ENCODE assay signal across 10 cellular contexts in genomic region chr3:46977811-46978195, GRCh38. TPM values are rescaled to one million over a fixed set of nuclear protein-coding genes. Genes with fewer than 3 reads are reported as not detected.
A peak's percentile ranks its signal among the peaks of the same experiment; 100 is the strongest.
DNase-seq lines count a peak whose midpoint lies in the region; ATAC-seq lines count a peak whose summit lies in the region.
"Had no signal": no experiment of that assay in that cellular context is flagged by ENCODE, and none has a peak within 500 bp of the region (broad histone marks: within the 10 kb centered on the region; RNA-seq: fewer than 3 reads in every experiment).

No MANE protein-coding gene starts in this region.

- H3K27me3 Mint-ChIP-seq in T-helper 1 cell treated with Interleukin-12 subunit alpha and Interleukin-12 subunit beta and Interleukin-4 antibody, amounts not matched to agents 30 μg/mL and 1 μg/mL, for 36 hours (ENCODE audit: low read depth) = no peaks in the 10 kb centered on the region
- no peaks in the 10 kb centered on the region for H3K27me3 Mint-ChIP-seq in activated CD8-positive, alpha-beta T cell treated with anti-CD3 and anti-CD28 coated beads, Interleukin-2, amount 10 ng/mL, durations not matched to agents 7 days and 5 days (ENCODE audit: low read depth)
- no peaks in the 10 kb centered on the region for H3K27me3 Mint-ChIP-seq in stimulated activated naive CD8-positive, alpha-beta T cell treated with anti-CD3 and anti-CD28 coated beads, Interleukin-15, amount 100 ng/mL, for 72 hours

- ATAC-seq in activated CD8-positive, alpha-beta T cell treated with anti-CD3 and anti-CD28 coated beads, Interleukin-2, amount 10 ng/mL, durations not matched to agents 7 days and 5 days = no peak
- ATAC-seq in right cardiac atrium (no peak), GM21367 (IDR thresholded peaks at IDR 0.05; ENCODE audit: unreplicated experiment) (no peak), GM18519 (IDR thresholded peaks at IDR 0.05; ENCODE audit: low FRiP score, unreplicated experiment) (no peak)
- ATAC-seq in stimulated activated naive CD8-positive, alpha-beta T cell treated with anti-CD3 and anti-CD28 coated beads, Interleukin-15, amount 100 ng/mL, for 72 hours = no peak

- H3K9me3 Mint-ChIP-seq in T-helper 1 cell treated with Interleukin-12 subunit alpha and Interleukin-12 subunit beta and Interleukin-4 antibody, amounts not matched to agents 30 μg/mL and 1 μg/mL, for 36 hours = no peaks in the 10 kb centered on the region
- no peaks in the 10 kb centered on the region for H3K9me3 Mint-ChIP-seq in activated CD8-positive, alpha-beta T cell treated with anti-CD3 and anti-CD28 coated beads, Interleukin-2, amount 10 ng/mL, durations not matched to agents 7 days and 5 days (ENCODE audit: insufficient read depth)
- H3K9me3 Mint-ChIP-seq in stimulated activated naive CD8-positive, alpha-beta T cell treated with anti-CD3 and anti-CD28 coated beads, Interleukin-15, amount 100 ng/mL, for 72 hours = no peaks in the 10 kb centered on the region

- H3K9me3 ChIP-seq in right cardiac atrium (ENCODE audit: control insufficient read depth, low read length) = no peaks in the 10 kb centered on the region

- WGBS in right cardiac atrium = 93% methylated on average over 5 of the region's 5 CpGs

- H3K27ac Mint-ChIP-seq in T-helper 1 cell treated with Interleukin-12 subunit alpha and Interleukin-12 subunit beta and Interleukin-4 antibody, amounts not matched to agents 30 μg/mL and 1 μg/mL, for 36 hours = peak overlapping the region; percentile 75
- H3K27ac Mint-ChIP-seq in activated CD8-positive, alpha-beta T cell treated with anti-CD3 and anti-CD28 coated beads, Interleukin-2, amount 10 ng/mL, durations not matched to agents 7 days and 5 days = peak overlapping the region; percentile 82
- H3K27ac Mint-ChIP-seq in stimulated activated naive CD8-positive, alpha-beta T cell treated with anti-CD3 and anti-CD28 coated beads, Interleukin-15, amount 100 ng/mL, for 72 hours = peak overlapping the region in 1 of 2 donors; percentile 65

- POLR2A ChIA-PET in activated CD8-positive, alpha-beta T cell treated with anti-CD3 and anti-CD28 coated beads, Interleukin-2, amount 10 ng/mL, durations not matched to agents 7 days and 5 days (lab: Charles Lee) = interaction anchor here (1.7 to 4.7 kb wide), 5 partner anchors 9 to 27 kb away, joined by 5 to 22 read pairs (median 11); no protein-coding TSS in a partner anchor

- CTCF ChIA-PET in activated CD8-positive, alpha-beta T cell treated with anti-CD3 and anti-CD28 coated beads, Interleukin-2, amount 10 ng/mL, durations not matched to agents 7 days and 5 days (lab: Charles Lee) = interaction anchor here (0.6 kb wide), 1 partner anchor 53 kb away, joined by 3 read pairs; no protein-coding TSS in a partner anchor

- peaks cover 52% of the 10 kb centered on the region for H3K4me1 Mint-ChIP-seq in T-helper 1 cell treated with Interleukin-12 subunit alpha and Interleukin-12 subunit beta and Interleukin-4 antibody, amounts not matched to agents 30 μg/mL and 1 μg/mL, for 36 hours (ENCODE audit: low read depth)
- peaks cover 65% of the 10 kb centered on the region for H3K4me1 Mint-ChIP-seq in activated CD8-positive, alpha-beta T cell treated with anti-CD3 and anti-CD28 coated beads, Interleukin-2, amount 10 ng/mL, durations not matched to agents 7 days and 5 days (ENCODE audit: low read depth)
- H3K4me1 Mint-ChIP-seq in stimulated activated naive CD8-positive, alpha-beta T cell treated with anti-CD3 and anti-CD28 coated beads, Interleukin-15, amount 100 ng/mL, for 72 hours = peaks cover 76% of the 10 kb centered on the region

- peaks cover 18% of the 10 kb centered on the region for H3K36me3 Mint-ChIP-seq in T-helper 1 cell treated with Interleukin-12 subunit alpha and Interleukin-12 subunit beta and Interleukin-4 antibody, amounts not matched to agents 30 μg/mL and 1 μg/mL, for 36 hours (ENCODE audit: low read depth)
- H3K36me3 Mint-ChIP-seq in activated CD8-positive, alpha-beta T cell treated with anti-CD3 and anti-CD28 coated beads, Interleukin-2, amount 10 ng/mL, durations not matched to agents 7 days and 5 days (ENCODE audit: low read depth) = peaks cover 33% of the 10 kb centered on the region

- H3K4me3 Mint-ChIP-seq in T-helper 1 cell treated with Interleukin-12 subunit alpha and Interleukin-12 subunit beta and Interleukin-4 antibody, amounts not matched to agents 30 μg/mL and 1 μg/mL, for 36 hours = peak overlapping the region; percentile 98
- H3K4me3 Mint-ChIP-seq in activated CD8-positive, alpha-beta T cell treated with anti-CD3 and anti-CD28 coated beads, Interleukin-2, amount 10 ng/mL, durations not matched to agents 7 days and 5 days = peak overlapping the region; percentile 94
- peak overlapping the region; percentile 93 to 96 for H3K4me3 Mint-ChIP-seq in stimulated activated naive CD8-positive, alpha-beta T cell treated with anti-CD3 and anti-CD28 coated beads, Interleukin-15, amount 100 ng/mL, for 72 hours

- intact Hi-C loops in right cardiac atrium (cut with DNase I) = loop anchor here in 3 of 4 donors (5.0 kb wide), 2 partner anchors 41 to 51 kb away; no protein-coding TSS in a partner anchor

- DNase-seq in T-helper 1 cell (no peak), right cardiac atrium (peak; percentile 21 to 43 (median 24))
- DNase-seq in activated CD8-positive, alpha-beta T cell treated with anti-CD3 and anti-CD28 coated beads, Interleukin-2, amount 10 ng/mL, durations not matched to agents 7 days and 5 days = no peak
- DNase-seq in stimulated activated naive CD8-positive, alpha-beta T cell treated with anti-CD3 and anti-CD28 coated beads, Interleukin-15, amount 100 ng/mL, for 72 hours = no peak
- no peak for DNase-seq in activated effector memory CD4-positive, alpha-beta T cell treated with Interleukin-2 at 50 U/mL for 16 hours
- DNase-seq: activated CD8-positive, alpha-beta memory T cell treated with anti-CD3 and anti-CD28 coated beads, Interleukin-2, amount 50 U/mL, for 48 hours; SIG-M5 had no signal

- peaks cover 3% of the 10 kb centered on the region for H3K4me1 ChIP-seq in right cardiac atrium (ENCODE audit: control insufficient read depth, insufficient read depth, low read length)

- no peak overlapping the region for H3K4me3 ChIP-seq in right cardiac atrium (ENCODE audit: low read length)

- no peak overlapping the region for H3K27ac ChIP-seq in right cardiac atrium (ENCODE audit: low read length)

- no peaks in the 10 kb centered on the region for H3K27me3 ChIP-seq in right cardiac atrium (ENCODE audit: control insufficient read depth, insufficient read depth)

RNA-seq across cellular contexts. Expression of gene CCDC12, which starts 1.3 kb away (rescaled TPM):
- 10 to 100 TPM; 59.4 to 62.2 TPM for total RNA-seq in activated CD8-positive, alpha-beta T cell treated with anti-CD3 and anti-CD28 coated beads, Interleukin-2, amount 10 ng/mL, durations not matched to agents 7 days and 5 days
- 10 to 100 TPM; 31.2 to 37.7 (median 34.2) TPM for total RNA-seq in right cardiac atrium
- polyA plus RNA-seq in right cardiac atrium = 58.0 TPM

RNA-seq across cellular contexts. Expression of gene NBEAL2, which starts 1.7 kb away (rescaled TPM):
- total RNA-seq in activated CD8-positive, alpha-beta T cell treated with anti-CD3 and anti-CD28 coated beads, Interleukin-2, amount 10 ng/mL, durations not matched to agents 7 days and 5 days = 100 to 1,000 TPM; 206 to 212 TPM
- total RNA-seq in right cardiac atrium = 10 to 100 TPM; 15.9 to 20.1 (median 17.3) TPM
- polyA plus RNA-seq in right cardiac atrium = 13.7 TPM

Comparison
In these comparisons a context has a peak if more than half of its experiments do, and no peak if none do; other contexts are left out.
1. DNase-seq: peak in right cardiac atrium (3 of 3); none in T-helper 1 cell (0 of 5), activated CD8-positive, alpha-beta T cell treated with anti-CD3 and anti-CD28 coated beads, Interleukin-2, amount 10 ng/mL, durations not matched to agents 7 days and 5 days (single experiment), stimulated activated naive CD8-positive, alpha-beta T cell treated with anti-CD3 and anti-CD28 coated beads, Interleukin-15, amount 100 ng/mL, for 72 hours (0 of 2) and activated effector memory CD4-positive, alpha-beta T cell treated with Interleukin-2 at 50 U/mL for 16 hours (single experiment).
2. RNA of gene NBEAL2, which starts 1.7 kb away (total RNA-seq): 206 to 212 TPM in activated CD8-positive, alpha-beta T cell treated with anti-CD3 and anti-CD28 coated beads, Interleukin-2, amount 10 ng/mL, durations not matched to agents 7 days and 5 days; 15.9 to 20.1 TPM in right cardiac atrium; every median in the first group is over 4 times any median in the second.
3. Peak in every context shown above with its lines, with median percentiles within 50 percentile points of each other: H3K4me3 Mint-ChIP-seq.